In the genomic region with DNA sequence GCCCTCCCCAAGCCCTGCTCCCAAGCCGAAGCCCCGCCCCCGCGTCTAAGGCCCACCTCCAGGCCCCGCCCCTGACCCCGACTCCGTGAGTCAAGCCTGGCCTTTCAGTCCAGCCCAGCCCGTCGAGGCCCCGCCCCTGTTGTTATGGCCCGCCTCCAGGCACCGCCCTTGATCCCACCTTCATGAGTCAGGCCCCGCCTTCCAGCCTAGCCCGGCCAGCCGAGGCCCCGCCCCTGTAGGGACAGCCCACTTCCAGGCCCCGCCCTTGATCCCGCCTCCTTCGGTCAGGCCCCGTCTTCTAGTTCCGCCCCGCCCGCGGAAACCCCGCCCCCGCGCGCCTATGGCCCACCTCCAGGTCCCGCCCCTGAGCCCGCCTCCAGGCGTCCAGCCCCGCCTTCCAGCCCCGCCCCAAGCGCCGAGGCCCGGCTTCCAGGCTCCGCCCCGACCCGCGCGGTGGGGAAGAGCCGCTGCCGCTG, we compare ENCODE assay signal across 8 cellular contexts. TPM values are rescaled to one million over a fixed set of nuclear protein-coding genes. Genes with fewer than 3 reads are reported as not detected.
DNase-seq lines count a peak whose midpoint lies in the region; ATAC-seq, FAIRE-seq and TF ChIP-seq lines count a peak whose summit lies in the region.

No MANE protein-coding gene starts in this region.

- peak; percentile 59 for FAIRE-seq in kidney (lab: Jason Lieb, UNC)

- intact Hi-C loops in kidney (cut with DNase I), result no loop called here

- ATAC-seq in HG03432 (IDR thresholded peaks at IDR 0.05; ENCODE audit: unreplicated experiment), result peak; percentile 89

- H3K9ac ChIP-seq in kidney (ENCODE audit: low read length in 2 of 2), result peak overlapping the region in 1 of 2 donors; percentile 94

- DNase-seq in AG10803 (ENCODE audit: low read depth), result peak; percentile 98
- DNase-seq in GM19238 (ENCODE audit: insufficient read length, low spot score), result peak; percentile 95
- peak; percentile 94 for DNase-seq in NCI-H446 treated with DMSO at 0.1 percent for 48 hours (lab: John Stamatoyannopoulos, UW)
- DNase-seq in activated CD4-positive, CD25-positive, alpha-beta regulatory T cell treated with anti-CD3 and anti-CD28 coated beads, Interleukin-2, amount 50 U/mL, for 72 hours, result peak; percentile 100
- DNase-seq in cerebellar cortex (ENCODE audit: low spot score), result peak; percentile 100
- DNase-seq in kidney, result peak; percentile 100
- DNase-seq in stimulated activated CD4-positive, alpha-beta T cell treated with anti-CD3 and anti-CD28 coated beads, Interleukin-12 subunit alpha, Interleukin-12 subunit beta, amount 100 ng/mL, for 48 hours (ENCODE audit: low read depth in 2 of 3, low spot score in 1 of 3), result peak; percentile 100

- H3K4me1 ChIP-seq in kidney (ENCODE audit: control insufficient read depth in 1 of 2, insufficient read depth in 1 of 2, low read depth in 1 of 2, low read length in 2 of 2), result peaks cover 0 to 9% of the 10 kb centered on the region in 2 donors

- H3K27ac ChIP-seq in kidney (ENCODE audit: low read depth in 2 of 2, low read length in 2 of 2), result peak overlapping the region in 1 of 2 donors; percentile 78

- no peaks in the 10 kb centered on the region for H3K9me3 ChIP-seq in kidney (ENCODE audit: control insufficient read depth in 1 of 2, low read length in 2 of 2)

- H3K4me3 ChIP-seq in AG10803 (ENCODE audit: low read length) (peak overlapping the region; percentile 85), kidney (ENCODE audit: low read length in 2 of 2) (peak overlapping the region; percentile 59 to 86)

- H3K36me3 ChIP-seq in kidney (ENCODE audit: control insufficient read depth in 1 of 2, insufficient read depth in 2 of 2, low read length in 2 of 2), result no peaks in the 10 kb centered on the region

- TF ChIP-seq CTCF in AG10803 (conservative IDR thresholded peaks at IDR 0.05; ENCODE audit: low read length) (no peak), kidney (IDR thresholded peaks at IDR 0.05; ENCODE audit: borderline replicate concordance, extremely low read depth, insufficient read depth) (no peak)

RNA-seq across cellular contexts. Expression of gene DOP1B, which starts 0.2 kb away (rescaled TPM):
- 19.2 TPM for total RNA-seq in kidney
- polyA plus RNA-seq in kidney (ENCODE audit: insufficient read depth, low read depth, low replicate concordance), result 1.2 TPM

RNA-seq across cellular contexts. Expression of gene CBR3, which starts 21.5 kb away (rescaled TPM):
- total RNA-seq in kidney, result 2.6 TPM
- 5.9 TPM for polyA plus RNA-seq in kidney (ENCODE audit: insufficient read depth, low read depth, low replicate concordance)
